8 cellular contexts compared by ENCODE assay signal in genomic region chr4:102431608-102431961, GRCh38.
DNase-seq lines count a peak whose midpoint lies in the region; ATAC-seq and TF ChIP-seq lines count a peak whose summit lies in the region.

No MANE protein-coding gene starts in this region.

- no peaks in the 10 kb centered on the region for H3K27me3 Mint-ChIP-seq in activated T-cell treated with anti-CD3 and anti-CD28 coated beads, Interleukin-2, amount 50 U/mL, for 4 hours (ENCODE audit: low read depth)
- H3K27me3 Mint-ChIP-seq in activated naive CD8-positive, alpha-beta T cell treated with anti-CD3 and anti-CD28 coated beads, Interleukin-2, amount 50 U/mL, for 24 hours: no peaks in the 10 kb centered on the region

- H3K4me1 Mint-ChIP-seq in activated T-cell treated with anti-CD3 and anti-CD28 coated beads, Interleukin-2, amount 50 U/mL, for 4 hours (ENCODE audit: low read depth): peaks cover 4% of the 10 kb centered on the region
- H3K4me1 Mint-ChIP-seq in activated naive CD8-positive, alpha-beta T cell treated with anti-CD3 and anti-CD28 coated beads, Interleukin-2, amount 50 U/mL, for 24 hours: peaks cover 6% of the 10 kb centered on the region

- peaks cover 0 to 20% (median 4%) of the 10 kb centered on the region in 4 donors for H3K4me1 ChIP-seq in right lobe of liver
- H3K4me1 ChIP-seq in tibial artery: peaks cover 0 to 4% (median 0%) of the 10 kb centered on the region in 4 donors

- H3K27ac Mint-ChIP-seq in activated naive CD8-positive, alpha-beta T cell treated with anti-CD3 and anti-CD28 coated beads, Interleukin-2, amount 50 U/mL, for 24 hours: peak overlapping the region; percentile 82

- no peak for TF ChIP-seq POLR2A in right lobe of liver (IDR thresholded peaks at IDR 0.05)

- H3K27ac ChIP-seq in right lobe of liver: peak overlapping the region in 2 of 3 donors; percentile 67 to 68
- no peak overlapping the region for H3K27ac ChIP-seq in tibial artery

- TF ChIP-seq CTCF in right lobe of liver (IDR thresholded peaks at IDR 0.05) (peak in 1 of 4 donors; percentile 0), tibial artery (IDR thresholded peaks at IDR 0.05) (no peak)

- no peaks in the 10 kb centered on the region for H3K36me3 Mint-ChIP-seq in activated T-cell treated with anti-CD3 and anti-CD28 coated beads, Interleukin-2, amount 50 U/mL, for 4 hours (ENCODE audit: insufficient read depth)
- no peaks in the 10 kb centered on the region for H3K36me3 Mint-ChIP-seq in activated naive CD8-positive, alpha-beta T cell treated with anti-CD3 and anti-CD28 coated beads, Interleukin-2, amount 50 U/mL, for 24 hours (ENCODE audit: low read depth)

- no peaks in the 10 kb centered on the region for H3K9me3 ChIP-seq in right lobe of liver
- H3K9me3 ChIP-seq in tibial artery: no peaks in the 10 kb centered on the region

- no peak for ATAC-seq in activated T-cell treated with anti-CD3 and anti-CD28 coated beads, Interleukin-2, amount 50 U/mL, for 4 hours
- ATAC-seq in activated naive CD8-positive, alpha-beta T cell treated with anti-CD3 and anti-CD28 coated beads, Interleukin-2, amount 50 U/mL, for 24 hours: no peak
- no peak for ATAC-seq in right lobe of liver
- ATAC-seq in GM18517 (IDR thresholded peaks at IDR 0.05; ENCODE audit: unreplicated experiment): no peak

- peak overlapping the region; percentile 92 for H3K4me3 Mint-ChIP-seq in activated T-cell treated with anti-CD3 and anti-CD28 coated beads, Interleukin-2, amount 50 U/mL, for 4 hours
- peak overlapping the region; percentile 79 for H3K4me3 Mint-ChIP-seq in activated naive CD8-positive, alpha-beta T cell treated with anti-CD3 and anti-CD28 coated beads, Interleukin-2, amount 50 U/mL, for 24 hours

- H3K4me3 ChIP-seq in right lobe of liver (peak overlapping the region; percentile 47 to 66 (median 63)), tibial artery (peak overlapping the region; percentile 57 to 64)

- H3K9me3 Mint-ChIP-seq in activated T-cell treated with anti-CD3 and anti-CD28 coated beads, Interleukin-2, amount 50 U/mL, for 4 hours: no peaks in the 10 kb centered on the region
- peaks cover 3% of the 10 kb centered on the region for H3K9me3 Mint-ChIP-seq in activated naive CD8-positive, alpha-beta T cell treated with anti-CD3 and anti-CD28 coated beads, Interleukin-2, amount 50 U/mL, for 24 hours

- intact Hi-C loops in right lobe of liver (cut with DNase I): no loop called here
- intact Hi-C loops in tibial artery (cut with DNase I; ENCODE audit: low total_unique reads): no loop called here

- H3K27me3 ChIP-seq in right lobe of liver: no peaks in the 10 kb centered on the region
- H3K27me3 ChIP-seq in tibial artery: no peaks in the 10 kb centered on the region

- no peak for DNase-seq in activated T-cell treated with anti-CD3 and anti-CD28 coated beads, Interleukin-2, amount 50 U/mL, for 4 hours
- DNase-seq in activated T-cell treated with anti-CD3 and anti-CD28 coated beads for 4 hours (no peak), right lobe of liver (no peak), tibial artery (no peak), NCI-H2227 treated with DMSO at 0.1 percent for 48 hours (lab: John Stamatoyannopoulos, UW) (no peak)
- no peak for DNase-seq in activated naive CD8-positive, alpha-beta T cell treated with anti-CD3 and anti-CD28 coated beads, Interleukin-2, amount 50 U/mL, for 24 hours
- no peak for DNase-seq in stimulated activated CD4-positive, alpha-beta T cell treated with anti-CD3 and anti-CD28 coated beads, Interleukin-12 subunit alpha, Interleukin-12 subunit beta, amount 100 ng/mL, for 4 hours

- H3K36me3 ChIP-seq in right lobe of liver: no peaks in the 10 kb centered on the region
- no peaks in the 10 kb centered on the region for H3K36me3 ChIP-seq in tibial artery

Comparison
In these comparisons a context has a peak if more than half of its experiments do, and no peak if none do; other contexts are left out.
1. H3K27ac ChIP-seq: peak in right lobe of liver (2 of 3); none in tibial artery (0 of 2).